Comparison of ENCODE assay signal across 11 cellular contexts in genomic region chr11:35683728-35684339, GRCh38. TPM values are rescaled to one million over a fixed set of nuclear protein-coding genes. Genes with fewer than 3 reads are reported as not detected.
DNase-seq lines count a peak whose midpoint lies in the region; ATAC-seq and TF ChIP-seq lines count a peak whose summit lies in the region.
"Had no signal": no experiment of that assay in that cellular context is flagged by ENCODE, and none has a peak within 500 bp of the region (broad histone marks: within the 10 kb centered on the region; RNA-seq: fewer than 3 reads in every experiment).

No MANE protein-coding gene starts in this region.

- no peaks in the 10 kb centered on the region for H3K9me3 Mint-ChIP-seq in Calu3 (ENCODE audit: low read depth, unreplicated experiment)
- H3K9me3 Mint-ChIP-seq: T-helper 1 cell treated with Interleukin-12 subunit alpha and Interleukin-12 subunit beta and Interleukin-4 antibody, amounts not matched to agents 30 μg/mL and 1 μg/mL, for 36 hours had no signal

- no peaks in the 10 kb centered on the region for H3K27me3 Mint-ChIP-seq in Calu3 (ENCODE audit: unreplicated experiment)

- DNase-seq in GM03348 (ENCODE audit: low spot score): peak; percentile 28
- DNase-seq in cardiac fibroblast (ENCODE audit: low read depth in 2 of 2): peak; percentile 30 to 71
- DNase-seq in activated naive CD4-positive, alpha-beta T cell treated with anti-CD3 and anti-CD28 coated beads, Interleukin-2, amount 50 U/mL, for 16 hours: no peak
- no peak for DNase-seq in Calu3
- DNase-seq in GM20000 (ENCODE audit: low spot score): no peak
- no peak for DNase-seq in thyroid gland
- DNase-seq: stimulated activated CD4-positive, alpha-beta T cell treated with anti-CD3 and anti-CD28 coated beads, Interleukin-2, amount 100 ng/mL, for 24 hours had no signal

- TF ChIP-seq CTCF in cardiac fibroblast (IDR thresholded peaks at IDR 0.05; ENCODE audit: low read depth, low read length): no peak
- no peak for TF ChIP-seq CTCF in Calu3 (IDR thresholded peaks at IDR 0.05; ENCODE audit: unreplicated experiment)
- no peak for TF ChIP-seq CTCF in GM20000 (IDR thresholded peaks at IDR 0.05; ENCODE audit: extremely low read depth, missing control alignments)
- TF ChIP-seq CTCF in thyroid gland (IDR thresholded peaks at IDR 0.05): no peak

- H3K27ac ChIP-seq in thyroid gland: no peak overlapping the region
- H3K27ac ChIP-seq: KMS-11 had no signal

- CTCF ChIA-PET in Calu3 (lab: Charles Lee): no interaction called here

- no peaks in the 10 kb centered on the region for H3K27me3 ChIP-seq in thyroid gland

- H3K4me3 ChIP-seq in cardiac fibroblast (replicated peaks in 1 of 2; ENCODE audit: low read depth in 2 of 2, low read length in 2 of 2) (no peak overlapping the region), thyroid gland (replicated peaks in 1 of 3) (no peak overlapping the region)

- no peak overlapping the region for H3K27ac Mint-ChIP-seq in Calu3 (ENCODE audit: unreplicated experiment)
- H3K27ac Mint-ChIP-seq: T-helper 1 cell treated with Interleukin-12 subunit alpha and Interleukin-12 subunit beta and Interleukin-4 antibody, amounts not matched to agents 30 μg/mL and 1 μg/mL, for 36 hours had no signal

- H3K36me3 Mint-ChIP-seq in Calu3 (ENCODE audit: insufficient read depth, unreplicated experiment): peaks cover 4% of the 10 kb centered on the region

- H3K36me3 ChIP-seq in thyroid gland: peaks cover 11 to 16% of the 10 kb centered on the region in 2 donors

- intact Hi-C loops in Calu3 (cut with micrococcal nuclease; ENCODE audit: unreplicated experiment) (no loop called here), thyroid gland (cut with DNase I) (no loop called here)

- 85 to 91% methylated on average over 1 of the region's 1 CpG for WGBS in thyroid gland, 2 donors

- ATAC-seq in GM21360 (IDR thresholded peaks at IDR 0.05; ENCODE audit: unreplicated experiment) (peak; percentile 62), HG03139 (IDR thresholded peaks at IDR 0.05; ENCODE audit: unreplicated experiment) (peak; percentile 44)

- BruUV-seq in Calu3 (replicated peaks; lab: Mats Ljungman, UMichigan): no TSS peak

- H3K4me1 ChIP-seq in thyroid gland: peaks cover 0 to 9% of the 10 kb centered on the region in 2 donors

- no peaks in the 10 kb centered on the region for H3K9me3 ChIP-seq in thyroid gland

- H3K4me1 Mint-ChIP-seq in Calu3 (ENCODE audit: low read depth, unreplicated experiment): peaks cover 27% of the 10 kb centered on the region

- H3K4me3 Mint-ChIP-seq in Calu3 (ENCODE audit: low read depth, unreplicated experiment): no peak overlapping the region
- H3K4me3 Mint-ChIP-seq: T-helper 1 cell treated with Interleukin-12 subunit alpha and Interleukin-12 subunit beta and Interleukin-4 antibody, amounts not matched to agents 30 μg/mL and 1 μg/mL, for 36 hours had no signal

- no peak for TF ChIP-seq POLR2A in thyroid gland (IDR thresholded peaks at IDR 0.05)

RNA-seq across cellular contexts. Expression of gene TRIM44, which starts 21.3 kb away (rescaled TPM):
- total RNA-seq in Calu3 (2022): 71.3 and 78.2 TPM in 2 replicates
- 10 to 100 TPM; 24.6 to 54.2 (median 35.8) TPM for total RNA-seq in thyroid gland

Comparison
In these comparisons a context has a peak if more than half of its experiments do, and no peak if none do; other contexts are left out.
1. DNase-seq: peak in GM03348 (single experiment) and cardiac fibroblast (2 of 2); none in activated naive CD4-positive, alpha-beta T cell treated with anti-CD3 and anti-CD28 coated beads, Interleukin-2, amount 50 U/mL, for 16 hours (single experiment), Calu3 (single experiment), GM20000 (single experiment) and thyroid gland (0 of 2).